8 cellular contexts compared by ENCODE assay signal in the genomic region with DNA sequence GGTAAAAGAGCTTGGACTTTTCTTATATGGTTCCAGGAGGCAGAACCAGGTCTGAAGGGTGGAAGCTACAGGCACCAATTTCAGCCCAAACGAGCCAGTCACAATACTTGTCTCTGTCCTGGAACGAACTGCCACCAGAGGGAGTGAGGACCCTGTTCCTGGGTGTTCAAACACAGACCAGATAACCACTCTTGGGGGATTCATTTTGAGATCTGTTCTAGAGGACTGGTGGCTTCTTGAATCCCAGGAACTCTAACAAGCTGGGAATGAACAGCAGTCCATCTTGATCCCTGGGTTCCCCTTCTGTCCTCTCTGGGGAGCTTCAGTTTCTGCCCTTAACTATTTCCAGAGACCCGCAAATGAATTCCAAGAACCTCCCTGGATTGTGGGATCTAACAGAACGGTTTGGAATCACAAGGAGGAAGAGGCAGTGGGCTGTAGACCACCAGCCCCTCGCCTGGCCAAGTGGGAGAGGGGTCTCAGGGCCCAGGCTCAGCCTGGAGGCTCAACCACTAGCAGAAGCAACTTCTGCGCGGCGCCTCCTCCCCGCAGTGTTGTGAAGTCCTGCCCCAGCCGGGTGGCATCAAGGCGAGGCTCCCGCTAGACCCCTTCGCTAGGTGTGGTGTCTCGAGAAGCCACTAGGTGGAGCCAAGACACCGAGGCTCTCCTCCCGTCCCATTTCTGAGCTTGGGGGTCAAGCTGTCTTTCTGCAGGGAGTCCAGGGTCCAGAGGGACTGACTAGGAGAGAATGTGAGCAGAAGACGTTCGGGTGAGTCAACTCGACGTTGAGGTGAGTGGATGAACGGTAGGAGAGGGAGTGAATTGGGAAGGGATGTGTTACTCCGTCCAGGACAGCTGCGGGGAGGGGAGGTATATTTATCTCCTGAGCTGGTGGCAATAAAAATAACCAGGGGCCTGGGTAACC. TPM values are rescaled to one million over a fixed set of nuclear protein-coding genes. Genes with fewer than 3 reads are reported as not detected.
DNase-seq lines count a peak whose midpoint lies in the region; ATAC-seq and TF ChIP-seq lines count a peak whose summit lies in the region.

No MANE protein-coding gene starts in this region.

- no peaks in the 10 kb centered on the region for H3K36me3 ChIP-seq in sigmoid colon

- TF ChIP-seq POLR2A in sigmoid colon (IDR thresholded peaks at IDR 0.05) = no peak

- DNase-seq in CD1c-positive myeloid dendritic cell (ENCODE audit: extremely low spot score) (peak; percentile 84), GOT3 (lab: John Stamatoyannopoulos, UW) (peak; percentile 63), NCI-H1930 (lab: John Stamatoyannopoulos, UW) (peak; percentile 53 to 76), T-helper 9 cell (peak; percentile 67), anterior cingulate cortex (lab: John Stamatoyannopoulos, UW) (peak in 50 of 58 donors; percentile 3 to 75 (median 42)), hepatic stellate cell (ENCODE audit: low spot score) (peak; percentile 89), sigmoid colon (peak; percentile 91)

- no peaks in the 10 kb centered on the region for H3K9me3 ChIP-seq in sigmoid colon

- H3K27me3 ChIP-seq in sigmoid colon = peaks cover 4 to 56% (median 18%) of the 10 kb centered on the region in 3 donors

- H3K4me3 ChIP-seq in sigmoid colon = peak overlapping the region in 2 of 4 donors; percentile 0 to 4

- peak; percentile 89 to 95 (median 92) for TF ChIP-seq CTCF in sigmoid colon (IDR thresholded peaks at IDR 0.05)

- peaks cover 0 to 26% (median 13%) of the 10 kb centered on the region in 4 donors for H3K4me1 ChIP-seq in sigmoid colon

- H3K27ac ChIP-seq in sigmoid colon = peak overlapping the region in 1 of 4 donors; percentile 1

- 1 to 2% methylated on average over 23 of the region's 23 CpGs for WGBS in sigmoid colon, 2 donors

- no peak for TF ChIP-seq EP300 in sigmoid colon (IDR thresholded peaks at IDR 0.05)

- no peak for ATAC-seq in HG02840 (IDR thresholded peaks at IDR 0.05; ENCODE audit: low FRiP score, unreplicated experiment)

- intact Hi-C loops in sigmoid colon (cut with DNase I) = loop anchor here (1.0 to 2.0 kb wide), 2 partner anchors 16 to 36 kb away; a partner anchor contains a TSS

RNA-seq across cellular contexts. Expression of a gene that starts 12.1 kb away (rescaled TPM):
- total RNA-seq in sigmoid colon = 10 to 100 TPM in 2 of 4 donors, 1 to 10 TPM in 2; 7.1 to 21.0 (median 10.4) TPM
- 1 to 10 TPM in 2 of 3 donors, under 1 TPM in 1; 0.60 to 6.9 (median 1.8) TPM for polyA plus RNA-seq in sigmoid colon

RNA-seq across cellular contexts. Expression of a gene that starts 16.1 kb away (rescaled TPM):
- 1 to 10 TPM; 3.1 to 7.8 (median 5.4) TPM for total RNA-seq in sigmoid colon
- 1 to 10 TPM in 1 of 3 donors, not detected in 2; 4.9 TPM for polyA plus RNA-seq in sigmoid colon

RNA-seq across cellular contexts. Expression of a gene that starts 39.0 kb away (rescaled TPM):
- 10 to 100 TPM; 11.8 to 21.6 (median 13.7) TPM for total RNA-seq in sigmoid colon
- 10 to 100 TPM; 19.0 to 33.1 (median 22.8) TPM for polyA plus RNA-seq in sigmoid colon

RNA-seq across cellular contexts. Expression of a gene that starts 39.3 kb away (rescaled TPM):
- 10 to 100 TPM; 13.6 to 17.6 (median 16.7) TPM for total RNA-seq in sigmoid colon
- 10 to 100 TPM; 12.0 to 23.4 (median 17.1) TPM for polyA plus RNA-seq in sigmoid colon

RNA-seq across cellular contexts. Expression of a gene that starts 47.4 kb away (rescaled TPM):
- 1 to 10 TPM in 3 of 4 donors, not detected in 1; 2.0 to 2.9 (median 2.3) TPM for total RNA-seq in sigmoid colon
- under 1 TPM in 1 of 3 donors, not detected in 2; 0.12 TPM for polyA plus RNA-seq in sigmoid colon
